18 cellular contexts compared by ENCODE assay signal in genomic region chr22:38124236-38124974, GRCh38. TPM values are rescaled to one million over a fixed set of nuclear protein-coding genes. Genes with fewer than 3 reads are reported as not detected.
DNase-seq lines count a peak whose midpoint lies in the region; ATAC-seq and TF ChIP-seq lines count a peak whose summit lies in the region.
"Had no signal": no experiment of that assay in that cellular context is flagged by ENCODE, and none has a peak within 500 bp of the region (broad histone marks: within the 10 kb centered on the region; RNA-seq: fewer than 3 reads in every experiment).

No MANE protein-coding gene starts in this region.

- peak; percentile 34 for DNase-seq in EL
- DNase-seq in WTC11 (ENCODE audit: low spot score) = no peak
- peak; percentile 63 for DNase-seq in iPS-NIHi11 (ENCODE audit: low spot score)
- DNase-seq in posterior vena cava (ENCODE audit: low spot score) = no peak
- DNase-seq in adrenal gland = no peak
- DNase-seq: Caco-2; dermis blood vessel endothelial cell; esophagus squamous epithelium; GDM1; MV-4-11; NCI-H774; occipital lobe; stimulated activated CD4-positive, alpha-beta T cell treated with anti-CD3 and anti-CD28 coated beads, Interleukin-4, amount 100 ng/mL, for 1 hour had no signal

- intact Hi-C loops in posterior vena cava (cut with DNase I) (loop anchor here in 1 of 2 donors (1.0 to 5.0 kb wide), 2 partner anchors 34 to 727 kb away; no protein-coding TSS in a partner anchor), adrenal gland (cut with DNase I) (no loop called here)

- H3K4me3 Mint-ChIP-seq in WTC11 = no peak overlapping the region

- no peaks in the 10 kb centered on the region for H3K9me3 Mint-ChIP-seq in WTC11

- H3K27me3 ChIP-seq in BLaER1 (no peaks in the 10 kb centered on the region), adrenal gland (no peaks in the 10 kb centered on the region)
- H3K27me3 ChIP-seq: esophagus squamous epithelium, heart left ventricle had no signal

- H3K36me3 Mint-ChIP-seq in WTC11 = no peaks in the 10 kb centered on the region

- H3K9me3 ChIP-seq in BLaER1 (no peaks in the 10 kb centered on the region), adrenal gland (replicated peaks in 1 of 3) (no peaks in the 10 kb centered on the region)
- H3K9me3 ChIP-seq: Caco-2, esophagus squamous epithelium, heart left ventricle had no signal

- ATAC-seq in WTC11 (peak; percentile 81), HG03045 (IDR thresholded peaks at IDR 0.05; ENCODE audit: unreplicated experiment) (no peak)
- ATAC-seq: heart left ventricle, Panc1 had no signal

- H3K4me3 ChIP-seq in BLaER1 (0 out of 2 replicates have a peak overlapping the region, but pooled peaks have one; percentile 34), adrenal gland (no peak overlapping the region)
- H3K4me3 ChIP-seq: esophagus squamous epithelium, heart left ventricle had no signal

- 92 to 99% (median 94%) methylated on average over 16 to 21 of the region's 21 CpGs for whole genome bisulfite sequencing in adrenal gland, 4 donors

- CTCF ChIA-PET in WTC11 (lab: Charles Lee) = interaction anchor here (0.6 to 4.7 kb wide), 17 partner anchors 10 to 105 kb away, joined by 3 to 46 read pairs (median 6); partner anchors contain the start of gene BAIAP2L2

- peak overlapping the region; percentile 69 for H3K27ac Mint-ChIP-seq in WTC11

- H3K36me3 ChIP-seq in BLaER1 (peaks cover 16% of the 10 kb centered on the region), adrenal gland (replicated peaks in 1 of 2) (no peaks in the 10 kb centered on the region)

- no peaks in the 10 kb centered on the region; the same call in 1 of the 2 replicates for H4K20me1 ChIP-seq in BLaER1

- peaks cover 7% of the 10 kb centered on the region for H3K4me1 Mint-ChIP-seq in WTC11

- POLR2A ChIA-PET in WTC11 (lab: Charles Lee) = interaction anchor here (0.6 to 0.8 kb wide), 2 partner anchors 106 to 1392 kb away, joined by 3 to 4 read pairs; no protein-coding TSS in a partner anchor

- H3K4me1 ChIP-seq in BLaER1 (peaks cover 94% of the 10 kb centered on the region), adrenal gland (replicated peaks in 1 of 2) (no peaks in the 10 kb centered on the region)
- H3K4me1 ChIP-seq: Caco-2, heart left ventricle had no signal

- no peaks in the 10 kb centered on the region for H3K27me3 Mint-ChIP-seq in WTC11 (ENCODE audit: low read depth)

- no peak for TF ChIP-seq CTCF in WTC11 (IDR thresholded peaks at IDR 0.05)
- no peak for TF ChIP-seq CTCF in adrenal gland (IDR thresholded peaks at IDR 0.05)

- peak overlapping the region; percentile 92 for H3K4me2 ChIP-seq in BLaER1

- TF ChIP-seq POLR2A in adrenal gland (IDR thresholded peaks at IDR 0.05) = no peak

- no peak overlapping the region for H3K9ac ChIP-seq in BLaER1

- H3K27ac ChIP-seq in BLaER1 (no peak overlapping the region), adrenal gland (no peak overlapping the region)
- H3K27ac ChIP-seq: esophagus squamous epithelium, heart left ventricle had no signal

TF ChIP-seq in WTC11, 78 proteins besides CTCF, POLR2A, EP300 and RAD21:
- TF ChIP-seq NR3C1 (CRISPR knock-in tag; conservative IDR thresholded peaks at IDR 0.05; ENCODE audit: low read depth) = no peak
- peak; percentile 27; the same call in 1 of the 2 replicates for TF ChIP-seq USF2 (CRISPR knock-in tag; IDR thresholded peaks at IDR 0.05)
TF ChIP-seq in WTC11: peak in this region for 1.

RNA-seq across cellular contexts. Expression of gene BAIAP2L2, which starts 13.9 kb away (rescaled TPM):
- total RNA-seq in WTC11 (2021) = 3.0 to 5.7 TPM (median 4.9 TPM) in 3 replicates
- total RNA-seq in posterior vena cava = under 1 TPM; 0.24 to 0.37 TPM
- 1 to 10 TPM in 1 of 8 donors, under 1 TPM in 6, not detected in 1; 0.43 to 2.1 (median 0.55) TPM for total RNA-seq in adrenal gland
- polyA plus RNA-seq in adrenal gland = 1 to 10 TPM in 2 of 3 donors, under 1 TPM in 1; 0.09 to 6.0 (median 4.6) TPM
- total RNA-seq: dermis blood vessel endothelial cell, occipital lobe, skeletal muscle tissue had no signal

RNA-seq across cellular contexts. Expression of gene SLC16A8, which starts 40.4 kb away (rescaled TPM):
- total RNA-seq in WTC11 (2021) = 0.53 to 0.98 TPM (median 0.57 TPM) in 3 replicates
- under 1 TPM; 0.51 to 0.57 TPM for total RNA-seq in posterior vena cava
- total RNA-seq in adrenal gland = under 1 TPM in 5 of 8 donors, not detected in 3; 0.36 to 0.54 (median 0.52) TPM
- polyA plus RNA-seq in adrenal gland = 1 to 10 TPM in 1 of 3 donors, under 1 TPM in 1, not detected in 1; 0.30 to 1.3 TPM
- total RNA-seq: Caco-2, dermis blood vessel endothelial cell, esophagus squamous epithelium, heart left ventricle had no signal

RNA-seq across cellular contexts. Expression of gene PLA2G6, which starts 57.2 kb away (rescaled TPM):
- 29.9 to 44.1 TPM (median 37.6 TPM) in 3 replicates for total RNA-seq in WTC11 (2021)
- total RNA-seq in posterior vena cava = 10 to 100 TPM; 13.7 to 14.3 TPM
- 100 to 1,000 TPM in 1 of 8 donors, 10 to 100 TPM in 7; 11.1 to 176 (median 72.6) TPM for total RNA-seq in adrenal gland
- 100 to 1,000 TPM in 2 of 3 donors, 1 to 10 TPM in 1; 6.9 to 324 (median 159) TPM for polyA plus RNA-seq in adrenal gland

Comparison
In these comparisons a context has a peak if more than half of its experiments do, and no peak if none do; other contexts are left out.
1. DNase-seq: peak in EL (single experiment) and iPS-NIHi11 (single experiment); none in WTC11 (single experiment), posterior vena cava (single experiment) and adrenal gland (0 of 7).